ENCODE assay signal across 20 cellular contexts in the genomic region with DNA sequence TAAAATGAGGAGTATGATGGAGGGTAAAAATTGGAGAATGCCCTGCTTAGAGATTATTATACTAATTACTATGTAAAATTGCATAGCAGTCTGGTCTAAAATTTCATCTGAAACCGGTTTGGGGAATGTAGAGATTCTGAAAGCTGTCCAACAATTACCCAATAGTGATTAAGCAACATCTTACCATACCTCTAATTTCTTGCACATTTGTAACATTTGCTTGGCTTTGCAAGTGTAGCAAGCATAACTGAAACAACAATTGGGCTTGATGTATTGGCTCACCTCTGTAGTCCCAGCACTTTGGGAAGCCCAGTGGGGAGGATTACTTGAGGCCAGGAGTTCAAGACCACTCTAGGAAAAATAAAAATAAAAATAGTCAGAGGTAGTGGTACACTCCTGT. TPM values are rescaled to one million over a fixed set of nuclear protein-coding genes. Genes with fewer than 3 reads are reported as not detected.
DNase-seq lines count a peak whose midpoint lies in the region; TF ChIP-seq lines count a peak whose summit lies in the region.
"Had no signal": no experiment of that assay in that cellular context is flagged by ENCODE, and none has a peak within 500 bp of the region (broad histone marks: within the 10 kb centered on the region; RNA-seq: fewer than 3 reads in every experiment).

No MANE protein-coding gene starts in this region.

- 26 to 40% methylated on average over 1 of the region's 1 CpG for WGBS in tibial nerve, 2 donors

- TF ChIP-seq CTCF in neutrophil (IDR thresholded peaks at IDR 0.05) (no peak), tibial nerve (IDR thresholded peaks at IDR 0.05) (no peak)

- no peak for TF ChIP-seq EP300 in tibial nerve (IDR thresholded peaks at IDR 0.05)

- no peak for TF ChIP-seq POLR2A in tibial nerve (IDR thresholded peaks at IDR 0.05)

- peak; percentile 51 for DNase-seq in GM04503 (ENCODE audit: low read depth)
- peak; percentile 80 for DNase-seq in NOMO-1 treated with dmso at 0.1 percent for 144 hours (lab: John Stamatoyannopoulos, UW; ENCODE audit: unreplicated experiment)
- no peak for DNase-seq in epithelial cell of prostate (ENCODE audit: low read depth, low spot score)
- DNase-seq in activated CD4-positive, alpha-beta T cell treated with anti-CD3 and anti-CD28 coated beads, Interleukin-2, amount 50 U/mL, for 48 hours, result no peak
- DNase-seq in tibial nerve (ENCODE audit: low spot score in 2 of 2), result no peak
- DNase-seq in T-helper 9 cell, result no peak
- DNase-seq in cerebellum (ENCODE audit: low spot score), result no peak
- DNase-seq: activated CD4-positive, alpha-beta T cell treated with anti-CD3 and anti-CD28 coated beads for 36 hours; CD4-positive, alpha-beta T cell; hypothalamus; left colon; naive thymus-derived CD4-positive, alpha-beta T cell; NCI-H1105; NCI-H446 treated with DMSO at 0.1 percent for 48 hours; stimulated activated CD8-positive, alpha-beta memory T cell treated with anti-CD3 and anti-CD28 coated beads, Interleukin-4, amount 100 ng/mL, for 48 hours; thyroid gland had no signal

- H3K9me3 ChIP-seq in neutrophil, result no peaks in the 10 kb centered on the region
- H3K9me3 ChIP-seq in tibial nerve, result peaks cover 0 to 11% (median 0%) of the 10 kb centered on the region in 4 donors
- H3K9me3 ChIP-seq: thyroid gland had no signal

- H3K4me3 ChIP-seq in neutrophil (ENCODE audit: low read depth in 1 of 2, low read length in 1 of 2) (no peak overlapping the region), tibial nerve (no peak overlapping the region)
- H3K4me3 ChIP-seq: thyroid gland had no signal

- H3K4me1 ChIP-seq in neutrophil (ENCODE audit: control insufficient read depth in 1 of 2, insufficient read depth in 1 of 2, low read depth in 1 of 2, low read length in 1 of 2) (peaks cover 6 to 11% of the 10 kb centered on the region in 2 experiments), tibial nerve (no peaks in the 10 kb centered on the region)
- H3K4me1 ChIP-seq: thyroid gland had no signal

- H3K27me3 ChIP-seq in neutrophil, result no peaks in the 10 kb centered on the region
- no peaks in the 10 kb centered on the region for H3K27me3 ChIP-seq in tibial nerve
- H3K27me3 ChIP-seq: thyroid gland had no signal

- H3K36me3 ChIP-seq in neutrophil (no peaks in the 10 kb centered on the region), tibial nerve (no peaks in the 10 kb centered on the region)
- H3K36me3 ChIP-seq: thyroid gland had no signal

- H3K27ac ChIP-seq in epithelial cell of prostate (peak overlapping the region; percentile 50), neutrophil (peak overlapping the region; percentile 49), tibial nerve (no peak overlapping the region)
- H3K27ac ChIP-seq: thyroid gland had no signal

RNA-seq across cellular contexts. Expression of a gene that starts 17.4 kb away (rescaled TPM):
- under 1 TPM in 1 of 4 donors, not detected in 3; 0.21 TPM for total RNA-seq in tibial nerve
- not detected for total RNA-seq in cerebellum
- total RNA-seq: activated CD4-positive, alpha-beta T cell treated with anti-CD3 and anti-CD28 coated beads for 36 hours; activated naive CD4-positive, alpha-beta T cell treated with anti-CD3 and anti-CD28 coated beads, Interleukin-2, amount 50 U/mL, for 72 hours; CD4-positive, alpha-beta T cell; Daoy; naive thymus-derived CD4-positive, alpha-beta T cell; T-helper 1 cell treated with Interleukin-12 subunit alpha and Interleukin-12 subunit beta and Interleukin-4 antibody, amounts not matched to agents 30 ng/mL and 1 ng/mL, for 36 hours; thyroid gland had no signal

Comparison
In these comparisons a context has a peak if more than half of its experiments do, and no peak if none do; other contexts are left out.
1. DNase-seq: peak in GM04503 (single experiment) and NOMO-1 treated with dmso at 0.1 percent for 144 hours (single experiment); none in epithelial cell of prostate (single experiment), activated CD4-positive, alpha-beta T cell treated with anti-CD3 and anti-CD28 coated beads, Interleukin-2, amount 50 U/mL, for 48 hours (0 of 2), tibial nerve (0 of 2), T-helper 9 cell (single experiment) and cerebellum (single experiment).
2. H3K27ac ChIP-seq: peak in epithelial cell of prostate (single experiment) and neutrophil (single experiment); none in tibial nerve (0 of 4).